In genomic region chr12:119322324-119322723, GRCh38 we compare ENCODE assay signal across 25 cellular contexts. TPM values are rescaled to one million over a fixed set of nuclear protein-coding genes. Genes with fewer than 3 reads are reported as not detected.
DNase-seq lines count a peak whose midpoint lies in the region; ATAC-seq and TF ChIP-seq lines count a peak whose summit lies in the region.
"Had no signal": no experiment of that assay in that cellular context is flagged by ENCODE, and none has a peak within 500 bp of the region (broad histone marks: within the 10 kb centered on the region; RNA-seq: fewer than 3 reads in every experiment).

No MANE protein-coding gene starts in this region.

- H3K9me3 Mint-ChIP-seq in activated CD8-positive, alpha-beta T cell treated with anti-CD3 and anti-CD28 coated beads for 36 hours: peaks cover 7% of the 10 kb centered on the region

- no peaks in the 10 kb centered on the region for H3K36me3 Mint-ChIP-seq in activated CD8-positive, alpha-beta T cell treated with anti-CD3 and anti-CD28 coated beads for 36 hours (ENCODE audit: low read depth)
- H3K36me3 Mint-ChIP-seq: CD14-positive monocyte, IgD-negative memory B cell had no signal

- no peaks in the 10 kb centered on the region for H3K79me2 ChIP-seq in hepatocyte

- H3K4me3 Mint-ChIP-seq in activated CD8-positive, alpha-beta T cell treated with anti-CD3 and anti-CD28 coated beads for 36 hours: no peak overlapping the region
- H3K4me3 Mint-ChIP-seq: CD14-positive monocyte, IgD-negative memory B cell had no signal

- ATAC-seq in activated CD8-positive, alpha-beta T cell treated with anti-CD3 and anti-CD28 coated beads for 36 hours: no peak
- no peak for ATAC-seq in HG03025 (IDR thresholded peaks at IDR 0.05; ENCODE audit: low FRiP score, unreplicated experiment)

- no peaks in the 10 kb centered on the region for H3K36me3 ChIP-seq in hepatocyte (replicated peaks; ENCODE audit: insufficient read depth, low read depth)
- H3K36me3 ChIP-seq in stomach smooth muscle (ENCODE audit: control insufficient read depth in 2 of 2, insufficient read depth in 2 of 2, low read length in 2 of 2): no peaks in the 10 kb centered on the region
- H3K36me3 ChIP-seq: HAP-1, MG63, SJCRH30 had no signal

- H3K27me3 ChIP-seq in hepatocyte: no peaks in the 10 kb centered on the region
- H3K27me3 ChIP-seq in stomach smooth muscle (ENCODE audit: control insufficient read depth in 1 of 2, insufficient read depth in 2 of 2, low read length in 2 of 2): no peaks in the 10 kb centered on the region
- H3K27me3 ChIP-seq: MG63, SJCRH30 had no signal

- CTCF ChIA-PET in activated CD8-positive, alpha-beta T cell treated with anti-CD3 and anti-CD28 coated beads for 36 hours (lab: Charles Lee): no interaction called here

- no peaks in the 10 kb centered on the region for H4K20me1 ChIP-seq in hepatocyte (ENCODE audit: insufficient read depth, poor library complexity, severe bottlenecking)

- H3K9me2 ChIP-seq in hepatocyte (replicated peaks; ENCODE audit: insufficient read depth): no peaks in the 10 kb centered on the region

- no peak overlapping the region for H3K27ac Mint-ChIP-seq in activated CD8-positive, alpha-beta T cell treated with anti-CD3 and anti-CD28 coated beads for 36 hours
- H3K27ac Mint-ChIP-seq: CD14-positive monocyte, IgD-negative memory B cell had no signal

- POLR2A ChIA-PET in activated CD8-positive, alpha-beta T cell treated with anti-CD3 and anti-CD28 coated beads for 36 hours (lab: Charles Lee): interaction anchor here (0.7 kb wide), 1 partner anchor 10 kb away, joined by 5 read pairs; no protein-coding TSS in a partner anchor

- H3K9ac ChIP-seq in stomach smooth muscle (ENCODE audit: low read length in 2 of 2): no peak overlapping the region
- H3K9ac ChIP-seq: GM23248 had no signal

- no peak overlapping the region for H3K4me3 ChIP-seq in hepatocyte
- no peak overlapping the region for H3K4me3 ChIP-seq in stomach smooth muscle (ENCODE audit: low read length in 2 of 2)
- H3K4me3 ChIP-seq: GM23248, HAP-1, MG63, PC-9, SJCRH30 had no signal

- H3K9me3 ChIP-seq in hepatocyte (ENCODE audit: low read depth) (no peaks in the 10 kb centered on the region), stomach smooth muscle (ENCODE audit: control insufficient read depth in 2 of 2, low read length in 2 of 2) (peaks cover 0 to 3% of the 10 kb centered on the region in 2 donors)
- H3K9me3 ChIP-seq: HAP-1, MG63, SJCRH30 had no signal

- H3K27me3 Mint-ChIP-seq in activated CD8-positive, alpha-beta T cell treated with anti-CD3 and anti-CD28 coated beads for 36 hours: peaks cover 4% of the 10 kb centered on the region

- H3K4me1 ChIP-seq in hepatocyte (ENCODE audit: insufficient read depth) (no peaks in the 10 kb centered on the region), stomach smooth muscle (ENCODE audit: control insufficient read depth, insufficient read depth, low read length) (peaks cover 15% of the 10 kb centered on the region)
- H3K4me1 ChIP-seq: HAP-1, SJCRH30 had no signal

- 73% methylated on average over 7 of the region's 7 CpGs for WGBS in hepatocyte (ENCODE audit: low lambda C conversion rate, missing lambda C conversion rate)

- H3K27ac ChIP-seq in hepatocyte (no peak overlapping the region), stomach smooth muscle (ENCODE audit: low read length) (peak overlapping the region; percentile 24)
- H3K27ac ChIP-seq: 22Rv1, GM23248, PC-9, RWPE1, SJCRH30 had no signal

- no peak overlapping the region for H3K4me2 ChIP-seq in hepatocyte
- H3K4me2 ChIP-seq: PC-9 had no signal

- TF ChIP-seq CTCF in hepatocyte (IDR thresholded peaks at IDR 0.05; ENCODE audit: poor library complexity): no peak
- TF ChIP-seq CTCF in activated CD8-positive, alpha-beta T cell treated with anti-CD3 and anti-CD28 coated beads for 36 hours (IDR thresholded peaks at IDR 0.05): no peak

- intact Hi-C loops in activated CD8-positive, alpha-beta T cell treated with anti-CD3 and anti-CD28 coated beads for 36 hours (cut with micrococcal nuclease): no loop called here

- DNase-seq in DMS79 treated with DMSO at 0.1 percent for 48 hours (lab: John Stamatoyannopoulos, UW) (peak; percentile 19), DMS79 (lab: John Stamatoyannopoulos, UW) (no peak), SK-N-DZ (ENCODE audit: low spot score) (peak; percentile 74), hepatocyte (ENCODE audit: low spot score) (peak; percentile 21), NCI-H510A treated with DMSO at 0.1 percent for 48 hours (lab: John Stamatoyannopoulos, UW) (no peak)
- DNase-seq in activated CD8-positive, alpha-beta T cell treated with anti-CD3 and anti-CD28 coated beads for 36 hours: no peak
- DNase-seq: COR-L47, DMS 273 treated with DMSO at 0.1 percent for 48 hours, EL, GM23248, Kasumi-1, MG63, NCI-H1048, NCI-H1436, NCI-H1930, NCI-H526, PC-9, SJCRH30 had no signal

- no peaks in the 10 kb centered on the region for H3K4me1 Mint-ChIP-seq in activated CD8-positive, alpha-beta T cell treated with anti-CD3 and anti-CD28 coated beads for 36 hours (ENCODE audit: low read depth)
- H3K4me1 Mint-ChIP-seq: CD14-positive monocyte had no signal

- H2AFZ ChIP-seq in hepatocyte: no peak overlapping the region
- H2AFZ ChIP-seq: GM23248, PC-9 had no signal

RNA-seq across cellular contexts. Expression of gene CCDC60, which starts 12.2 kb away (rescaled TPM):
- polyA plus RNA-seq in SK-N-DZ (2014; cell fraction: cytosol; rRNA removed): not detected in 2 replicates
- polyA plus RNA-seq in SK-N-DZ (2014; cell fraction: nucleus; rRNA removed): not detected in 2 replicates
- 0.24 and 0.47 TPM in 2 replicates for total RNA-seq in hepatocyte
- 0.43 TPM in 1 of 2 replicates, not detected in the other for polyA plus RNA-seq in hepatocyte
- not detected for total RNA-seq in activated CD8-positive, alpha-beta T cell treated with anti-CD3 and anti-CD28 coated beads for 36 hours
- total RNA-seq: GM23248, PC-9 had no signal
- polyA plus RNA-seq: CD14-positive monocyte, GM23248, IgD-negative memory B cell had no signal

Comparison
In these comparisons a context has a peak if more than half of its experiments do, and no peak if none do; other contexts are left out.
1. DNase-seq: peak in DMS79 treated with DMSO at 0.1 percent for 48 hours (single experiment), SK-N-DZ (single experiment) and hepatocyte (single experiment); none in DMS79 (single experiment), activated CD8-positive, alpha-beta T cell treated with anti-CD3 and anti-CD28 coated beads for 36 hours (single experiment) and NCI-H510A treated with DMSO at 0.1 percent for 48 hours (single experiment).